ENCODE assay signal across 19 cellular contexts in genomic region chr20:44709797-44710196, GRCh38. TPM values are rescaled to one million over a fixed set of nuclear protein-coding genes. Genes with fewer than 3 reads are reported as not detected.
"Had no signal": no experiment of that assay in that cellular context is flagged by ENCODE, and none has a peak within 500 bp of the region (broad histone marks: within the 10 kb centered on the region; RNA-seq: fewer than 3 reads in every experiment).

No MANE protein-coding gene starts in this region.

- H3K27ac ChIP-seq: gastrocnemius medialis, left ventricle myocardium inferior, neutrophil, suprapubic skin, thyroid gland had no signal

- H3K36me3 ChIP-seq: gastrocnemius medialis, left ventricle myocardium inferior, neutrophil, suprapubic skin, thyroid gland had no signal

- H3K4me1 Mint-ChIP-seq: naive thymus-derived CD4-positive, alpha-beta T cell had no signal

- H3K27me3 Mint-ChIP-seq: type B pancreatic cell had no signal

- DNase-seq: effector memory CD4-positive, alpha-beta T cell; gastrocnemius medialis; glutamatergic neuron; islet precursor cell; left ventricle myocardium inferior; mesendoderm; naive thymus-derived CD4-positive, alpha-beta T cell; nephron progenitor cell; stimulated activated CD4-positive, alpha-beta T cell treated with anti-CD3 and anti-CD28 coated beads, Interleukin-2, amount 100 ng/mL, for 48 hours; stimulated activated naive CD4-positive, alpha-beta T cell treated with Interleukin-2 at 50 U/mL for 16 hours; thyroid gland had no signal

- H3K36me3 Mint-ChIP-seq: naive thymus-derived CD4-positive, alpha-beta T cell; type B pancreatic cell had no signal

- H3K9me3 Mint-ChIP-seq: naive thymus-derived CD4-positive, alpha-beta T cell; nephron progenitor cell; type B pancreatic cell had no signal

- H3K27ac Mint-ChIP-seq: naive thymus-derived CD4-positive, alpha-beta T cell; nephron progenitor cell; type B pancreatic cell had no signal

- H3K9me3 ChIP-seq: gastrocnemius medialis, left ventricle myocardium inferior, neutrophil, suprapubic skin, thyroid gland had no signal

- ATAC-seq: esophagus mucosa; gastrocnemius medialis; naive thymus-derived CD4-positive, alpha-beta T cell had no signal

- H3K4me3 Mint-ChIP-seq: naive thymus-derived CD4-positive, alpha-beta T cell; nephron progenitor cell; type B pancreatic cell had no signal

- H3K4me2 ChIP-seq: smooth muscle cell had no signal

- H3K27me3 ChIP-seq: gastrocnemius medialis, neutrophil, suprapubic skin, thyroid gland had no signal

- H3K4me3 ChIP-seq: gastrocnemius medialis, left ventricle myocardium inferior, lung, smooth muscle cell, suprapubic skin, thyroid gland had no signal

RNA-seq across cellular contexts. Expression of gene CCN5, which starts 5.4 kb away (rescaled TPM):
- total RNA-seq: mononuclear cell; naive thymus-derived CD4-positive, alpha-beta T cell; pulmonary artery endothelial cell; smooth muscle cell had no signal

RNA-seq across cellular contexts. Expression of gene KCNK15, which starts 35.9 kb away (rescaled TPM):
- total RNA-seq: pulmonary artery endothelial cell had no signal
